In the genomic region with DNA sequence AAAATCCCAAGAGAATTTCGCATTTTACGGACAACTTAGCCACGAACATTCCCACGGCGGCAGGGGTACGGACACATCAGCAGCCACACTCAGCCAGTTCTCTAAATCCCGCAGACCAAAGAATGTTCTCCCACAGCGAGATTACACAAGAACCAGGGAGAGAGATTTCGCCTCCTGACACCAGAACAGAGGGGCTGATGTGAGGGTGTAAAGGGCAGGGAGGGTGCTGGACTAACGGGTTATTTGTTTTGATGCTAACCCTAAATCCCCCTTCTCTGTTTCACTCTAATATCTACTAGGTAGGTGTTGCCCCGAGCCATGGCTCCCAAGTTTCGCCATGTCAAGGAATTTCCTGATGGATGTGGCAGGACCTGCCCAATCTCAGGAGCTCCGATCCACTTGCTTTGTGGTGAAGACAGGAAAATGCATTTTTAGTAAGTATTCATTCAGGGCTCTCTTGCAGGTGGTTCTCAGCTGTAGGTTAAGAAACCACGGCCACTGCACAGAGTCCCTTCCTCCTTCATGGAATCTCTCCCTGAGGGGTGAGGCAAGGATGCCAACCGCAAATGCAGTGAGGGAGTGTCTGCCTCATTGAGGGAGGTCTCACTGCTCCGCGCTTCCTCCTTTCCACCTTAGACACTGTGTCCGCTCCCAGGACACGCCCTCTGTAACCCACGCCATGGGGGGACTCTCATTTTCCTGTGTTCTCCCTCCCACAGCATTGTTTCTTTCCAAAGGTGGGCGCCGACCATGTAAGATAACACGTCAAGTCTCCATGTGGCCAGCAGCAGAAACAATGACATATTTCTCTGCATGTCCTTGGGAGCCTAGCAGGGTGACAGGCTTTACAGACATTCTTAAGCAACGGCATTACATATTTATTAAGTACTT, we compare ENCODE assay signal across 18 cellular contexts.
DNase-seq lines count a peak whose midpoint lies in the region; ATAC-seq and TF ChIP-seq lines count a peak whose summit lies in the region.
"Had no signal": no experiment of that assay in that cellular context is flagged by ENCODE, and none has a peak within 500 bp of the region (broad histone marks: within the 10 kb centered on the region; RNA-seq: fewer than 3 reads in every experiment).

No MANE protein-coding gene starts in this region.

- no peak overlapping the region for H2BK120ac ChIP-seq in neuronal stem cell (ENCODE audit: low read depth, low read length)

- DNase-seq in G401 (ENCODE audit: low spot score) (peak; percentile 22), NB4 (ENCODE audit: low read depth) (peak; percentile 71), coronary artery (ENCODE audit: low spot score) (peak; percentile 49), neuronal stem cell (ENCODE audit: low spot score) (no peak), KG1 (lab: John Stamatoyannopoulos, UW) (no peak), left lobe of liver (ENCODE audit: low spot score) (no peak)
- DNase-seq in central memory CD4-positive, alpha-beta T cell: no peak
- DNase-seq in CD4-positive, alpha-beta memory T cell: no peak
- DNase-seq: CD8-positive, alpha-beta memory T cell; DND-41; GF-D8; NCI-H1436 treated with DMSO at 0.1 percent for 48 hours; NCI-H2029 treated with DMSO at 0.1 percent for 48 hours; NCI-H510A; NCI-H774; PC-3; SJCRH30 had no signal

- H3K4me2 ChIP-seq in neuronal stem cell (ENCODE audit: insufficient read depth, low read length, poor library complexity, severe bottlenecking): no peak overlapping the region
- H3K4me2 ChIP-seq: BLaER1 had no signal

- no peak overlapping the region for H2BK15ac ChIP-seq in neuronal stem cell (ENCODE audit: low read length)

- WGBS in neuronal stem cell (ENCODE audit: extremely low coverage in 2 of 2, insufficient read length in 2 of 2, insufficient replicate concordance in 1 of 2), 2 donors: no CpG with 5 or more reads among the region's 24 CpGs

- H3K27me3 Mint-ChIP-seq in CD4-positive, alpha-beta memory T cell: peaks cover 3 to 14% of the 10 kb centered on the region in 2 donors

- H3K27ac Mint-ChIP-seq in CD4-positive, alpha-beta memory T cell: no peak overlapping the region
- H3K27ac Mint-ChIP-seq: CD8-positive, alpha-beta memory T cell had no signal

- H3K4me3 Mint-ChIP-seq in CD4-positive, alpha-beta memory T cell: no peak overlapping the region
- H3K4me3 Mint-ChIP-seq: CD8-positive, alpha-beta memory T cell had no signal

- in situ Hi-C loops in G401 (cut with HindIII; ENCODE audit: low sequenced_read_pairs): no loop called here

- H2AK5ac ChIP-seq in neuronal stem cell (ENCODE audit: low read depth, low read length): no peak overlapping the region

- H3K9ac ChIP-seq in neuronal stem cell (ENCODE audit: low read depth, low read length, poor library complexity): no peak overlapping the region
- H3K9ac ChIP-seq: BLaER1 had no signal

- H3K36me3 ChIP-seq in neuronal stem cell (replicated peaks in 1 of 2; ENCODE audit: control insufficient read depth in 2 of 2, insufficient read depth in 2 of 2, low read length in 2 of 2): no peaks in the 10 kb centered on the region
- no peaks in the 10 kb centered on the region for H3K36me3 ChIP-seq in CD4-positive, alpha-beta memory T cell (ENCODE audit: insufficient read depth, low read length)
- H3K36me3 ChIP-seq: BLaER1, SJCRH30 had no signal

- no peak overlapping the region for H3K14ac ChIP-seq in neuronal stem cell (ENCODE audit: low read length)

- peak overlapping the region; percentile 14 for H2AFZ ChIP-seq in neuronal stem cell (ENCODE audit: low read length)

- no peak overlapping the region for H3K18ac ChIP-seq in neuronal stem cell (ENCODE audit: low read length)

- POLR2A ChIA-PET in CD4-positive, alpha-beta memory T cell (lab: Charles Lee; ENCODE audit: partially characterized antibody): no interaction called here

- peaks cover 3 to 23% (median 16%) of the 10 kb centered on the region in 8 donors for H3K9me3 Mint-ChIP-seq in CD4-positive, alpha-beta memory T cell

- CTCF ChIA-PET in CD4-positive, alpha-beta memory T cell (lab: Charles Lee; ENCODE audit: partially characterized antibody): no interaction called here

- peaks cover 2 to 8% of the 10 kb centered on the region in 2 donors for H3K4me1 ChIP-seq in neuronal stem cell (ENCODE audit: control insufficient read depth in 2 of 2, insufficient read depth in 1 of 2, low read depth in 1 of 2, low read length in 2 of 2)
- H3K4me1 ChIP-seq in CD4-positive, alpha-beta memory T cell (ENCODE audit: insufficient read depth, low read length): no peaks in the 10 kb centered on the region

- peaks cover 0 to 4% (median 0%) of the 10 kb centered on the region in 4 donors for H3K4me1 Mint-ChIP-seq in CD4-positive, alpha-beta memory T cell
- H3K4me1 Mint-ChIP-seq: CD8-positive, alpha-beta memory T cell had no signal

- peaks cover 7 to 10% of the 10 kb centered on the region in 2 donors for H3K9me3 ChIP-seq in neuronal stem cell (replicated peaks in 1 of 2; ENCODE audit: control insufficient read depth in 2 of 2, insufficient read depth in 1 of 2, low read depth in 1 of 2, low read length in 2 of 2)
- H3K9me3 ChIP-seq in CD4-positive, alpha-beta memory T cell (ENCODE audit: control insufficient read depth in 1 of 2, low read length in 2 of 2): peaks cover 0 to 2% of the 10 kb centered on the region in 2 donors

- H3K23ac ChIP-seq in neuronal stem cell (ENCODE audit: low read depth, low read length, poor library complexity): no peak overlapping the region

- no peak for ATAC-seq in left lobe of liver
- ATAC-seq: PC-3 had no signal

- H3K4me3 ChIP-seq in NB4 (ENCODE audit: low read depth, low read length): no peak overlapping the region
- H3K4me3 ChIP-seq in coronary artery: no peak overlapping the region
- no peak overlapping the region for H3K4me3 ChIP-seq in neuronal stem cell (ENCODE audit: low read length in 2 of 2)
- H3K4me3 ChIP-seq in CD4-positive, alpha-beta memory T cell (ENCODE audit: low read length in 2 of 2): no peak overlapping the region
- H3K4me3 ChIP-seq: BLaER1, SJCRH30 had no signal

- H3K27me3 ChIP-seq in neuronal stem cell (ENCODE audit: control insufficient read depth in 3 of 3, insufficient read depth in 3 of 3, low read depth in 1 of 3, low read length in 3 of 3): no peaks in the 10 kb centered on the region
- H3K27me3 ChIP-seq in CD4-positive, alpha-beta memory T cell (ENCODE audit: insufficient read depth, low read length): no peaks in the 10 kb centered on the region
- H3K27me3 ChIP-seq: BLaER1, SJCRH30 had no signal

- no peak overlapping the region for H4K8ac ChIP-seq in neuronal stem cell (ENCODE audit: low read depth, low read length)

- H3K27ac ChIP-seq in coronary artery (no peak overlapping the region), neuronal stem cell (replicated peaks; ENCODE audit: low read length) (no peak overlapping the region)
- H3K27ac ChIP-seq in CD4-positive, alpha-beta memory T cell (ENCODE audit: low read depth, low read length): no peak overlapping the region
- H3K27ac ChIP-seq: BLaER1, SJCRH30 had no signal

- no peak for TF ChIP-seq POLR2A in NB4 (IDR thresholded peaks at IDR 0.05; ENCODE audit: extremely low read depth, insufficient read length)

- H2BK12ac ChIP-seq in neuronal stem cell (ENCODE audit: low read length): no peak overlapping the region

- no peaks in the 10 kb centered on the region for H3K79me1 ChIP-seq in neuronal stem cell (ENCODE audit: low read depth, low read length)

- H4K91ac ChIP-seq in neuronal stem cell (ENCODE audit: low read depth, low read length, poor library complexity): no peak overlapping the region

- TF ChIP-seq CTCF in NB4 (IDR thresholded peaks at IDR 0.05; ENCODE audit: low read depth, low read length) (no peak), coronary artery (IDR thresholded peaks at IDR 0.05) (no peak)

- H3K4ac ChIP-seq in neuronal stem cell (ENCODE audit: low read length): no peak overlapping the region

- H2BK5ac ChIP-seq in neuronal stem cell (ENCODE audit: low read length): no peak overlapping the region

- peaks cover 1 to 7% of the 10 kb centered on the region in 2 donors for H3K36me3 Mint-ChIP-seq in CD4-positive, alpha-beta memory T cell

- intact Hi-C loops in CD4-positive, alpha-beta memory T cell (cut with micrococcal nuclease): no loop called here

Comparison
In these comparisons a context has a peak if more than half of its experiments do, and no peak if none do; other contexts are left out.
1. DNase-seq: peak in G401 (single experiment), NB4 (single experiment) and coronary artery (single experiment); none in neuronal stem cell (single experiment), central memory CD4-positive, alpha-beta T cell (single experiment), CD4-positive, alpha-beta memory T cell (0 of 5), KG1 (single experiment) and left lobe of liver (single experiment).